Comparison of ENCODE assay signal across 2 cellular contexts in genomic region chr16:11972128-11972527, GRCh38.
A peak's percentile ranks its signal among the peaks of the same experiment; 100 is the strongest.
TF ChIP-seq lines count a peak whose summit lies in the region.

No MANE protein-coding gene starts in this region.

TF ChIP-seq in HCT116, 20 proteins besides CTCF, POLR2A, EP300 and RAD21:
- TF ChIP-seq SP1 (IDR thresholded peaks at IDR 0.05; ENCODE audit: low read depth) (no peak), JUND (IDR thresholded peaks at IDR 0.05) (no peak), EGR1 (IDR thresholded peaks at IDR 0.05; ENCODE audit: low read depth) (no peak), EZH2 (IDR thresholded peaks at IDR 0.05) (no peak), CBX3 (IDR thresholded peaks at IDR 0.05; ENCODE audit: low read depth) (no peak), EZH2phosphoT487 (IDR thresholded peaks at IDR 0.05; ENCODE audit: borderline replicate concordance) (no peak), TCF7L2 (IDR thresholded peaks at IDR 0.05; ENCODE audit: borderline replicate concordance, extremely low read depth, insufficient read depth, insufficient read length) (no peak), ZNF274 (IDR thresholded peaks at IDR 0.05; ENCODE audit: low read depth, low read length) (no peak), CEBPB (IDR thresholded peaks at IDR 0.05; ENCODE audit: low read depth) (no peak), SIN3A (IDR thresholded peaks at IDR 0.05; ENCODE audit: low read depth) (no peak), ZFX (IDR thresholded peaks at IDR 0.05) (no peak), ELF1 (IDR thresholded peaks at IDR 0.05; ENCODE audit: borderline replicate concordance, low read depth) (no peak)
- TF ChIP-seq, protein P1, sequence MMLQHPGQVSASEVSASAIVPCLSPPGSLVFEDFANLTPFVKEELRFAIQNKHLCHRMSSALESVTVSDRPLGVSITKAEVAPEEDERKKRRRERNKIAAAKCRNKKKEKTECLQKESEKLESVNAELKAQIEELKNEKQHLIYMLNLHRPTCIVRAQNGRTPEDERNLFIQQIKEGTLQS (IDR thresholded peaks at IDR 0.05), result no peak
- TF ChIP-seq, protein P2, sequence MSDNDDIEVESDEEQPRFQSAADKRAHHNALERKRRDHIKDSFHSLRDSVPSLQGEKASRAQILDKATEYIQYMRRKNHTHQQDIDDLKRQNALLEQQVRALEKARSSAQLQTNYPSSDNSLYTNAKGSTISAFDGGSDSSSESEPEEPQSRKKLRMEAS (IDR thresholded peaks at IDR 0.05), result no peak
- TF ChIP-seq, protein P3, sequence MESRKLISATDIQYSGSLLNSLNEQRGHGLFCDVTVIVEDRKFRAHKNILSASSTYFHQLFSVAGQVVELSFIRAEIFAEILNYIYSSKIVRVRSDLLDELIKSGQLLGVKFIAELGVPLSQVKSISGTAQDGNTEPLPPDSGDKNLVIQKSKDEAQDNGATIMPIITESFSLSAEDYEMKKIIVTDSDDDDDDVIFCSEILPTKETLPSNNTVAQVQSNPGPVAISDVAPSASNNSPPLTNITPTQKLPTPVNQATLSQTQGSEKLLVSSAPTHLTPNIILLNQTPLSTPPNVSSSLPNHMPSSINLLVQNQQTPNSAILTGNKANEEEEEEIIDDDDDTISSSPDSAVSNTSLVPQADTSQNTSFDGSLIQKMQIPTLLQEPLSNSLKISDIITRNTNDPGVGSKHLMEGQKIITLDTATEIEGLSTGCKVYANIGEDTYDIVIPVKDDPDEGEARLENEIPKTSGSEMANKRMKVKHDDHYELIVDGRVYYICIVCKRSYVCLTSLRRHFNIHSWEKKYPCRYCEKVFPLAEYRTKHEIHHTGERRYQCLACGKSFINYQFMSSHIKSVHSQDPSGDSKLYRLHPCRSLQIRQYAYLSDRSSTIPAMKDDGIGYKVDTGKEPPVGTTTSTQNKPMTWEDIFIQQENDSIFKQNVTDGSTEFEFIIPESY (IDR thresholded peaks at IDR 0.05; ENCODE audit: extremely low read depth, insufficient replicate concordance, low read length), result no peak

TF ChIP-seq in HepG2, 621 proteins besides CTCF, POLR2A, EP300 and RAD21 (continues in another document):
- TF ChIP-seq ZNF142 (CRISPR knock-in tag; IDR thresholded peaks at IDR 0.05) (no peak), ZNF33A (CRISPR knock-in tag; IDR thresholded peaks at IDR 0.05; ENCODE audit: borderline replicate concordance) (no peak), PAF1 (CRISPR knock-in tag; IDR thresholded peaks at IDR 0.05) (no peak), ZMYM3 (CRISPR knock-in tag; IDR thresholded peaks at IDR 0.05) (peak; percentile 14; the same call in 1 of the 2 replicates), XRCC5 (optimal IDR thresholded peaks at IDR 0.05; ENCODE audit: low read length) (peak; percentile 41), BCL6 (CRISPR knock-in tag; IDR thresholded peaks at IDR 0.05) (0 out of 2 replicates have a peak, but pooled peaks have one; percentile 16), ZNF629 (CRISPR knock-in tag; conservative IDR thresholded peaks at IDR 0.05) (no peak), MZF1 (CRISPR knock-in tag; IDR thresholded peaks at IDR 0.05; ENCODE audit: borderline replicate concordance) (no peak), ATM (IDR thresholded peaks at IDR 0.05; ENCODE audit: borderline replicate concordance) (no peak), ZNF292 (CRISPR knock-in tag; IDR thresholded peaks at IDR 0.05; ENCODE audit: borderline replicate concordance, low read depth) (peak; percentile 67; the same call in 1 of the 2 replicates), ZNF512B (CRISPR knock-in tag; IDR thresholded peaks at IDR 0.05; ENCODE audit: borderline replicate concordance) (no peak), THAP11 (CRISPR knock-in tag; IDR thresholded peaks at IDR 0.05) (peak; percentile 31; the same call in 1 of the 2 replicates), DNMT1 (CRISPR knock-in tag; IDR thresholded peaks at IDR 0.05) (no peak), RXRB (CRISPR knock-in tag; IDR thresholded peaks at IDR 0.05; ENCODE audit: borderline replicate concordance) (peak; percentile 23; the same call in 1 of the 2 replicates), SYNCRIP (IDR thresholded peaks at IDR 0.05; ENCODE audit: insufficient read depth, low read depth, low read length) (no peak), DZIP1 (CRISPR knock-in tag; IDR thresholded peaks at IDR 0.05) (no peak), SALL2 (CRISPR knock-in tag; IDR thresholded peaks at IDR 0.05) (0 out of 2 replicates have a peak, but pooled peaks have one; percentile 44), ZNF614 (CRISPR knock-in tag; IDR thresholded peaks at IDR 0.05; ENCODE audit: borderline replicate concordance) (0 out of 2 replicates have a peak, but pooled peaks have one; percentile 54), ZNF17 (CRISPR knock-in tag; IDR thresholded peaks at IDR 0.05) (no peak), U2AF2 (IDR thresholded peaks at IDR 0.05; ENCODE audit: low read depth, low read length) (no peak)
- TF ChIP-seq, protein P4, sequence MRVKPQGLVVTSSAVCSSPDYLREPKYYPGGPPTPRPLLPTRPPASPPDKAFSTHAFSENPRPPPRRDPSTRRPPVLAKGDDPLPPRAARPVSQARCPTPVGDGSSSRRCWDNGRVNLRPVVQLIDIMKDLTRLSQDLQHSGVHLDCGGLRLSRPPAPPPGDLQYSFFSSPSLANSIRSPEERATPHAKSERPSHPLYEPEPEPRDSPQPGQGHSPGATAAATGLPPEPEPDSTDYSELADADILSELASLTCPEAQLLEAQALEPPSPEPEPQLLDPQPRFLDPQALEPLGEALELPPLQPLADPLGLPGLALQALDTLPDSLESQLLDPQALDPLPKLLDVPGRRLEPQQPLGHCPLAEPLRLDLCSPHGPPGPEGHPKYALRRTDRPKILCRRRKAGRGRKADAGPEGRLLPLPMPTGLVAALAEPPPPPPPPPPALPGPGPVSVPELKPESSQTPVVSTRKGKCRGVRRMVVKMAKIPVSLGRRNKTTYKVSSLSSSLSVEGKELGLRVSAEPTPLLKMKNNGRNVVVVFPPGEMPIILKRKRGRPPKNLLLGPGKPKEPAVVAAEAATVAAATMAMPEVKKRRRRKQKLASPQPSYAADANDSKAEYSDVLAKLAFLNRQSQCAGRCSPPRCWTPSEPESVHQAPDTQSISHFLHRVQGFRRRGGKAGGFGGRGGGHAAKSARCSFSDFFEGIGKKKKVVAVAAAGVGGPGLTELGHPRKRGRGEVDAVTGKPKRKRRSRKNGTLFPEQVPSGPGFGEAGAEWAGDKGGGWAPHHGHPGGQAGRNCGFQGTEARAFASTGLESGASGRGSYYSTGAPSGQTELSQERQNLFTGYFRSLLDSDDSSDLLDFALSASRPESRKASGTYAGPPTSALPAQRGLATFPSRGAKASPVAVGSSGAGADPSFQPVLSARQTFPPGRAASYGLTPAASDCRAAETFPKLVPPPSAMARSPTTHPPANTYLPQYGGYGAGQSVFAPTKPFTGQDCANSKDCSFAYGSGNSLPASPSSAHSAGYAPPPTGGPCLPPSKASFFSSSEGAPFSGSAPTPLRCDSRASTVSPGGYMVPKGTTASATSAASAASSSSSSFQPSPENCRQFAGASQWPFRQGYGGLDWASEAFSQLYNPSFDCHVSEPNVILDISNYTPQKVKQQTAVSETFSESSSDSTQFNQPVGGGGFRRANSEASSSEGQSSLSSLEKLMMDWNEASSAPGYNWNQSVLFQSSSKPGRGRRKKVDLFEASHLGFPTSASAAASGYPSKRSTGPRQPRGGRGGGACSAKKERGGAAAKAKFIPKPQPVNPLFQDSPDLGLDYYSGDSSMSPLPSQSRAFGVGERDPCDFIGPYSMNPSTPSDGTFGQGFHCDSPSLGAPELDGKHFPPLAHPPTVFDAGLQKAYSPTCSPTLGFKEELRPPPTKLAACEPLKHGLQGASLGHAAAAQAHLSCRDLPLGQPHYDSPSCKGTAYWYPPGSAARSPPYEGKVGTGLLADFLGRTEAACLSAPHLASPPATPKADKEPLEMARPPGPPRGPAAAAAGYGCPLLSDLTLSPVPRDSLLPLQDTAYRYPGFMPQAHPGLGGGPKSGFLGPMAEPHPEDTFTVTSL (CRISPR knock-in tag; IDR thresholded peaks at IDR 0.05; ENCODE audit: borderline replicate concordance), result no peak
- TF ChIP-seq, protein P5, sequence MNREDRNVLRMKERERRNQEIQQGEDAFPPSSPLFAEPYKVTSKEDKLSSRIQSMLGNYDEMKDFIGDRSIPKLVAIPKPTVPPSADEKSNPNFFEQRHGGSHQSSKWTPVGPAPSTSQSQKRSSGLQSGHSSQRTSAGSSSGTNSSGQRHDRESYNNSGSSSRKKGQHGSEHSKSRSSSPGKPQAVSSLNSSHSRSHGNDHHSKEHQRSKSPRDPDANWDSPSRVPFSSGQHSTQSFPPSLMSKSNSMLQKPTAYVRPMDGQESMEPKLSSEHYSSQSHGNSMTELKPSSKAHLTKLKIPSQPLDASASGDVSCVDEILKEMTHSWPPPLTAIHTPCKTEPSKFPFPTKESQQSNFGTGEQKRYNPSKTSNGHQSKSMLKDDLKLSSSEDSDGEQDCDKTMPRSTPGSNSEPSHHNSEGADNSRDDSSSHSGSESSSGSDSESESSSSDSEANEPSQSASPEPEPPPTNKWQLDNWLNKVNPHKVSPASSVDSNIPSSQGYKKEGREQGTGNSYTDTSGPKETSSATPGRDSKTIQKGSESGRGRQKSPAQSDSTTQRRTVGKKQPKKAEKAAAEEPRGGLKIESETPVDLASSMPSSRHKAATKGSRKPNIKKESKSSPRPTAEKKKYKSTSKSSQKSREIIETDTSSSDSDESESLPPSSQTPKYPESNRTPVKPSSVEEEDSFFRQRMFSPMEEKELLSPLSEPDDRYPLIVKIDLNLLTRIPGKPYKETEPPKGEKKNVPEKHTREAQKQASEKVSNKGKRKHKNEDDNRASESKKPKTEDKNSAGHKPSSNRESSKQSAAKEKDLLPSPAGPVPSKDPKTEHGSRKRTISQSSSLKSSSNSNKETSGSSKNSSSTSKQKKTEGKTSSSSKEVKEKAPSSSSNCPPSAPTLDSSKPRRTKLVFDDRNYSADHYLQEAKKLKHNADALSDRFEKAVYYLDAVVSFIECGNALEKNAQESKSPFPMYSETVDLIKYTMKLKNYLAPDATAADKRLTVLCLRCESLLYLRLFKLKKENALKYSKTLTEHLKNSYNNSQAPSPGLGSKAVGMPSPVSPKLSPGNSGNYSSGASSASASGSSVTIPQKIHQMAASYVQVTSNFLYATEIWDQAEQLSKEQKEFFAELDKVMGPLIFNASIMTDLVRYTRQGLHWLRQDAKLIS (CRISPR knock-in tag; IDR thresholded peaks at IDR 0.05), result no peak
